In the genomic region with DNA sequence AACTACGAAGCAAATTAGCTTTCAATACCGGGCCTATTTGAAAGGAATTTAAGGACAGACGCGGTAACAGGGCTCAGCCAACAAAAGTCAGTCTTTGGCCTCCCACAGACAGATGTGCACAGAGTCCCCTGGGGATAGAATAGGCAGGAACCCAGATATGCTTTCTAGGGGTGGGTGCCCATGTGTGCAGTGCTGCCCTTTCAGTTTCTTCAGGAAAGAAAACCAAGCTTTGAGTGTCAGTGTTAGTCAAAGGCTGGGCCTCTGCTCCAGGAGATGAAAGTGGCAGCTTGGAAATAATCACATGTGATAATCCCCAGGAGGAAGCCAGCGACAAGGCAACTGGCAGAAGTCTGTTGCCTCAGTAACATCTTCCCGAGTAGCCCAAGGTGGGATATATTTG, we compare ENCODE assay signal across 10 cellular contexts. TPM values are rescaled to one million over a fixed set of nuclear protein-coding genes. Genes with fewer than 3 reads are reported as not detected.
DNase-seq lines count a peak whose midpoint lies in the region; ATAC-seq, FAIRE-seq and TF ChIP-seq lines count a peak whose summit lies in the region.
"Had no signal": no experiment of that assay in that cellular context is flagged by ENCODE, and none has a peak within 500 bp of the region (broad histone marks: within the 10 kb centered on the region; RNA-seq: fewer than 3 reads in every experiment).

No MANE protein-coding gene starts in this region.

- ATAC-seq in HG02678 (IDR thresholded peaks at IDR 0.05; ENCODE audit: unreplicated experiment) (peak; percentile 98), GM18520 (IDR thresholded peaks at IDR 0.05; ENCODE audit: unreplicated experiment) (no peak)
- peak; percentile 89 for ATAC-seq in stimulated activated memory B cell treated with anti-CD40 and anti-IgM and Interleukin-4, amounts not matched to agents 10 μg/mL and 1 μg/mL and 100 μg/mL, for 72 hours

- no peaks in the 10 kb centered on the region for H3K9me3 Mint-ChIP-seq in stimulated activated memory B cell treated with anti-CD40 and anti-IgM and Interleukin-4, amounts not matched to agents 10 μg/mL and 1 μg/mL and 100 μg/mL, for 72 hours
- H3K9me3 Mint-ChIP-seq in endothelial cell (ENCODE audit: unreplicated experiment), result no peaks in the 10 kb centered on the region
- H3K9me3 Mint-ChIP-seq: activated naive CD4-positive, alpha-beta T cell treated with anti-CD3 and anti-CD28 coated beads, Interleukin-2, amount 50 U/mL, for 24 hours had no signal

- DNase-seq in NCI-H82 (lab: John Stamatoyannopoulos, UW), result peak; percentile 74
- DNase-seq in NCI-H82 treated with DMSO at 0.1 percent for 48 hours (lab: John Stamatoyannopoulos, UW; ENCODE audit: unreplicated experiment), result no peak
- DNase-seq in NCI-H2171 (lab: John Stamatoyannopoulos, UW), result peak; percentile 13
- no peak for DNase-seq in GM12892 (ENCODE audit: insufficient read length)
- DNase-seq in endothelial cell (ENCODE audit: low spot score), result no peak
- DNase-seq: NCI-H1417 had no signal

- peaks cover 13% of the 10 kb centered on the region for H3K4me1 Mint-ChIP-seq in stimulated activated memory B cell treated with anti-CD40 and anti-IgM and Interleukin-4, amounts not matched to agents 10 μg/mL and 1 μg/mL and 100 μg/mL, for 72 hours
- no peaks in the 10 kb centered on the region for H3K4me1 Mint-ChIP-seq in endothelial cell (ENCODE audit: unreplicated experiment)
- H3K4me1 Mint-ChIP-seq: activated naive CD4-positive, alpha-beta T cell treated with anti-CD3 and anti-CD28 coated beads, Interleukin-2, amount 50 U/mL, for 24 hours had no signal

- no peak overlapping the region for H3K4me3 Mint-ChIP-seq in stimulated activated memory B cell treated with anti-CD40 and anti-IgM and Interleukin-4, amounts not matched to agents 10 μg/mL and 1 μg/mL and 100 μg/mL, for 72 hours
- H3K4me3 Mint-ChIP-seq in endothelial cell (ENCODE audit: unreplicated experiment), result no peak overlapping the region
- H3K4me3 Mint-ChIP-seq: activated naive CD4-positive, alpha-beta T cell treated with anti-CD3 and anti-CD28 coated beads, Interleukin-2, amount 50 U/mL, for 24 hours had no signal

- TF ChIP-seq POLR2A in GM12892 (IDR thresholded peaks at IDR 0.05; ENCODE audit: low read depth, low read length), result no peak

- no peak for TF ChIP-seq CTCF in endothelial cell (IDR thresholded peaks at IDR 0.05; ENCODE audit: unreplicated experiment)

- H3K36me3 Mint-ChIP-seq in stimulated activated memory B cell treated with anti-CD40 and anti-IgM and Interleukin-4, amounts not matched to agents 10 μg/mL and 1 μg/mL and 100 μg/mL, for 72 hours, result no peaks in the 10 kb centered on the region
- H3K36me3 Mint-ChIP-seq in endothelial cell (ENCODE audit: low read depth, unreplicated experiment), result no peaks in the 10 kb centered on the region
- H3K36me3 Mint-ChIP-seq: activated naive CD4-positive, alpha-beta T cell treated with anti-CD3 and anti-CD28 coated beads, Interleukin-2, amount 50 U/mL, for 24 hours had no signal

- H3K27me3 Mint-ChIP-seq in stimulated activated memory B cell treated with anti-CD40 and anti-IgM and Interleukin-4, amounts not matched to agents 10 μg/mL and 1 μg/mL and 100 μg/mL, for 72 hours, result no peaks in the 10 kb centered on the region
- H3K27me3 Mint-ChIP-seq in endothelial cell (ENCODE audit: unreplicated experiment), result no peaks in the 10 kb centered on the region

- no peak overlapping the region for H3K27ac Mint-ChIP-seq in stimulated activated memory B cell treated with anti-CD40 and anti-IgM and Interleukin-4, amounts not matched to agents 10 μg/mL and 1 μg/mL and 100 μg/mL, for 72 hours
- H3K27ac Mint-ChIP-seq in endothelial cell (ENCODE audit: unreplicated experiment), result no peak overlapping the region
- H3K27ac Mint-ChIP-seq: activated naive CD4-positive, alpha-beta T cell treated with anti-CD3 and anti-CD28 coated beads, Interleukin-2, amount 50 U/mL, for 24 hours had no signal

- FAIRE-seq in GM12892 (lab: Jason Lieb, UNC), result no peak

RNA-seq across cellular contexts. Expression of gene CSTF2T, which starts 43.8 kb away (rescaled TPM):
- 15.4 TPM for polyA plus RNA-seq in GM12892 (2012; ENCODE audit: missing spikeins)
- total RNA-seq in endothelial cell (ENCODE audit: unreplicated experiment), result 36.3 TPM

Comparison
In these comparisons a context has a peak if more than half of its experiments do, and no peak if none do; other contexts are left out.
1. DNase-seq: peak in NCI-H82 (single experiment) and NCI-H2171 (single experiment); none in NCI-H82 treated with DMSO at 0.1 percent for 48 hours (single experiment), GM12892 (single experiment) and endothelial cell (single experiment).